Comparison of ENCODE assay signal across 1 cellular context in genomic region chr6:28212510-28213212, GRCh38.
A peak's percentile ranks its signal among the peaks of the same experiment; 100 is the strongest.
TF ChIP-seq lines count a peak whose summit lies in the region.

No MANE protein-coding gene starts in this region.

TF ChIP-seq in HepG2, 621 proteins besides CTCF, POLR2A, EP300 and RAD21 (continued from another document and continues in another):
- TF ChIP-seq ZNF513 (CRISPR knock-in tag; conservative IDR thresholded peaks at IDR 0.05) (no peak), ZNF614 (CRISPR knock-in tag; IDR thresholded peaks at IDR 0.05; ENCODE audit: borderline replicate concordance) (peak; percentile 67; the same call in 1 of the 2 replicates), ZKSCAN1 (IDR thresholded peaks at IDR 0.05; ENCODE audit: low read length) (peak; percentile 68), FOXK2 (IDR thresholded peaks at IDR 0.05) (no peak), BCL6 (CRISPR knock-in tag; IDR thresholded peaks at IDR 0.05) (peak; percentile 46; the same call in 1 of the 2 replicates), ARID5B (CRISPR knock-in tag; IDR thresholded peaks at IDR 0.05) (peak; percentile 79), ZNF607 (CRISPR knock-in tag; IDR thresholded peaks at IDR 0.05; ENCODE audit: borderline replicate concordance) (no peak), ZC3H4 (CRISPR knock-in tag; IDR thresholded peaks at IDR 0.05; ENCODE audit: borderline replicate concordance) (no peak), WIZ (CRISPR knock-in tag; IDR thresholded peaks at IDR 0.05) (no peak), ZNF772 (CRISPR knock-in tag; IDR thresholded peaks at IDR 0.05) (no peak), HOXA5 (CRISPR knock-in tag; IDR thresholded peaks at IDR 0.05) (0 out of 2 replicates have a peak, but pooled peaks have one; percentile 28), DNMT3B (CRISPR knock-in tag; conservative IDR thresholded peaks at IDR 0.05) (no peak; the same call in 1 of the 2 replicates), ZNF343 (CRISPR knock-in tag; IDR thresholded peaks at IDR 0.05) (peak; percentile 73; the same call in 1 of the 2 replicates), E2F2 (CRISPR knock-in tag; IDR thresholded peaks at IDR 0.05; ENCODE audit: borderline replicate concordance) (no peak), ZNF329 (CRISPR knock-in tag; IDR thresholded peaks at IDR 0.05; ENCODE audit: low read depth) (no peak), MTA3 (CRISPR knock-in tag; IDR thresholded peaks at IDR 0.05) (no peak), REPIN1 (CRISPR knock-in tag; IDR thresholded peaks at IDR 0.05; ENCODE audit: borderline replicate concordance, low read depth) (peak; percentile 60; the same call in 1 of the 2 replicates), LBX2 (CRISPR knock-in tag; IDR thresholded peaks at IDR 0.05; ENCODE audit: borderline replicate concordance) (no peak), PRMT3 (CRISPR knock-in tag; IDR thresholded peaks at IDR 0.05; ENCODE audit: borderline replicate concordance, low read depth) (0 out of 2 replicates have a peak, but pooled peaks have one; percentile 38), ZMYM4 (CRISPR knock-in tag; IDR thresholded peaks at IDR 0.05) (peak; percentile 77; the same call in 1 of the 2 replicates), KDM1A (CRISPR knock-in tag; IDR thresholded peaks at IDR 0.05) (peak; percentile 79; the same call in 1 of the 2 replicates), ZNF879 (CRISPR knock-in tag; IDR thresholded peaks at IDR 0.05) (no peak), ZNF569 (CRISPR knock-in tag; IDR thresholded peaks at IDR 0.05; ENCODE audit: borderline replicate concordance) (no peak), TCF7 (IDR thresholded peaks at IDR 0.05; ENCODE audit: low read depth) (no peak), SKI (IDR thresholded peaks at IDR 0.05; ENCODE audit: partially characterized antibody) (no peak), ZNF768 (CRISPR knock-in tag; IDR thresholded peaks at IDR 0.05) (no peak), GZF1 (CRISPR knock-in tag; IDR thresholded peaks at IDR 0.05) (no peak), ZSCAN5A (CRISPR knock-in tag; IDR thresholded peaks at IDR 0.05; ENCODE audit: borderline replicate concordance) (peak; percentile 79; the same call in 1 of the 2 replicates), MAFK (conservative IDR thresholded peaks at IDR 0.05 in 1 of 2, IDR thresholded peaks at IDR 0.05 in 1 of 2; ENCODE audit: low read length in 2 of 2) (peak; percentile 64 to 70), ZNF225 (CRISPR knock-in tag; IDR thresholded peaks at IDR 0.05) (no peak), ZNF256 (CRISPR knock-in tag; conservative IDR thresholded peaks at IDR 0.05) (no peak), ZFP1 (CRISPR knock-in tag; IDR thresholded peaks at IDR 0.05) (no peak; the same call in 1 of the 2 replicates), HMGXB4 (CRISPR knock-in tag; IDR thresholded peaks at IDR 0.05; ENCODE audit: borderline replicate concordance in 1 of 2, low read depth in 1 of 2) (peak; percentile 97 to 99), MNT (IDR thresholded peaks at IDR 0.05) (no peak), ZNF350 (CRISPR knock-in tag; IDR thresholded peaks at IDR 0.05; ENCODE audit: borderline replicate concordance, low read depth) (no peak), MIXL1 (CRISPR knock-in tag; IDR thresholded peaks at IDR 0.05) (peak; percentile 83; the same call in 1 of the 2 replicates), JARID2 (CRISPR knock-in tag; IDR thresholded peaks at IDR 0.05; ENCODE audit: insufficient replicate concordance) (no peak), ZNF616 (CRISPR knock-in tag; IDR thresholded peaks at IDR 0.05; ENCODE audit: low read depth) (no peak), HOXA7 (CRISPR knock-in tag; IDR thresholded peaks at IDR 0.05) (no peak), SIN3B (IDR thresholded peaks at IDR 0.05; ENCODE audit: low read length) (no peak), ZNF639 (CRISPR knock-in tag; conservative IDR thresholded peaks at IDR 0.05) (no peak), ZBTB43 (CRISPR knock-in tag; conservative IDR thresholded peaks at IDR 0.05) (0 out of 2 replicates have a peak, but pooled peaks have one; percentile 36), ZBTB25 (CRISPR knock-in tag; IDR thresholded peaks at IDR 0.05) (no peak), SOX13 (IDR thresholded peaks at IDR 0.05) (peak; percentile 63), SOX13 (CRISPR knock-in tag; conservative IDR thresholded peaks at IDR 0.05 in 1 of 2, IDR thresholded peaks at IDR 0.05 in 1 of 2) (peak in 1 of 2 experiments; percentile 82; a peak in 2 of 4 replicates), ZNF691 (CRISPR knock-in tag; IDR thresholded peaks at IDR 0.05; ENCODE audit: borderline replicate concordance, low read depth) (no peak), MAZ (IDR thresholded peaks at IDR 0.05; ENCODE audit: borderline replicate concordance, low read depth, low read length) (no peak), MAZ (CRISPR knock-in tag; IDR thresholded peaks at IDR 0.05; ENCODE audit: low read depth) (no peak), ATF7-NPFF (CRISPR knock-in tag; IDR thresholded peaks at IDR 0.05; ENCODE audit: low read depth) (no peak), SRSF9 (IDR thresholded peaks at IDR 0.05; ENCODE audit: borderline replicate concordance, insufficient read depth, low read depth, low read length, poor library complexity, severe bottlenecking) (no peak), TOE1 (CRISPR knock-in tag; IDR thresholded peaks at IDR 0.05) (peak; percentile 22; the same call in 1 of the 2 replicates), MTF1 (CRISPR knock-in tag; IDR thresholded peaks at IDR 0.05) (no peak)
